In genomic region chr6:108115598-108116058, GRCh38 we compare ENCODE assay signal across 8 cellular contexts. TPM values are rescaled to one million over a fixed set of nuclear protein-coding genes. Genes with fewer than 3 reads are reported as not detected.
DNase-seq lines count a peak whose midpoint lies in the region; ATAC-seq and TF ChIP-seq lines count a peak whose summit lies in the region.

No MANE protein-coding gene starts in this region.

- no peak overlapping the region for H3K27ac Mint-ChIP-seq in mesothelial cell of epicardium

- peaks cover 88% of the 10 kb centered on the region for H3K27me3 ChIP-seq in NT2/D1 (ENCODE audit: insufficient read depth, insufficient read length)

- peak overlapping the region; percentile 68 for H3K4me3 Mint-ChIP-seq in mesothelial cell of epicardium

- peak overlapping the region; percentile 42 for H3K4me3 ChIP-seq in NT2/D1 (ENCODE audit: insufficient read length, low read depth)

- no peaks in the 10 kb centered on the region for H3K36me3 ChIP-seq in NT2/D1 (ENCODE audit: insufficient read depth, insufficient read length, low read length)

- peaks cover 12% of the 10 kb centered on the region for H3K4me1 ChIP-seq in NT2/D1 (ENCODE audit: insufficient read depth, insufficient read length)

- H3K9me3 Mint-ChIP-seq in mesothelial cell of epicardium, result no peaks in the 10 kb centered on the region

- ATAC-seq in HG03442 (IDR thresholded peaks at IDR 0.05; ENCODE audit: unreplicated experiment), result no peak

- peaks cover 41% of the 10 kb centered on the region for H3K4me1 Mint-ChIP-seq in mesothelial cell of epicardium

- peak overlapping the region; percentile 50 for H3K9ac ChIP-seq in NT2/D1 (ENCODE audit: insufficient read length, low read depth)

- peaks cover 96% of the 10 kb centered on the region for H3K27me3 Mint-ChIP-seq in mesothelial cell of epicardium (ENCODE audit: low read depth)

- DNase-seq in AG08395 (ENCODE audit: low spot score) (peak; percentile 26), GM03348 (ENCODE audit: low spot score) (peak; percentile 41), NT2/D1 (ENCODE audit: low read depth, low spot score) (no peak), cerebellar cortex (ENCODE audit: low spot score) (peak; percentile 45), mesothelial cell of epicardium (ENCODE audit: low spot score in 2 of 2, unreplicated experiment in 2 of 2) (no peak), A172 (ENCODE audit: low spot score) (no peak)
- DNase-seq in effector CD4-positive, alpha-beta T cell, result no peak

- no peak for TF ChIP-seq CTCF in mesothelial cell of epicardium (IDR thresholded peaks at IDR 0.05; ENCODE audit: unreplicated experiment)

- H3K36me3 Mint-ChIP-seq in mesothelial cell of epicardium, result no peaks in the 10 kb centered on the region

- no peaks in the 10 kb centered on the region for H3K9me3 ChIP-seq in NT2/D1 (ENCODE audit: insufficient read depth, low read length)

RNA-seq across cellular contexts. Expression of gene OSTM1, which starts 41.1 kb away (rescaled TPM):
- total RNA-seq in mesothelial cell of epicardium, result 11.9 to 16.8 TPM (median 14.4 TPM) in 3 replicates
- 66.4 and 70.3 TPM in 2 replicates for total RNA-seq in A172 (2014; rRNA removed; shearing (Covaris generic))

RNA-seq across cellular contexts. Expression of gene NR2E1, which starts 50.2 kb away (rescaled TPM):
- not detected in 3 replicates for total RNA-seq in mesothelial cell of epicardium
- 0.05 TPM in 1 of 2 replicates, not detected in the other for total RNA-seq in A172 (2014; rRNA removed; shearing (Covaris generic))

Comparison
In these comparisons a context has a peak if more than half of its experiments do, and no peak if none do; other contexts are left out.
1. DNase-seq: peak in AG08395 (single experiment), GM03348 (single experiment) and cerebellar cortex (single experiment); none in NT2/D1 (single experiment), mesothelial cell of epicardium (0 of 2), A172 (single experiment) and effector CD4-positive, alpha-beta T cell (single experiment).